7 cellular contexts compared by ENCODE assay signal in the genomic region with DNA sequence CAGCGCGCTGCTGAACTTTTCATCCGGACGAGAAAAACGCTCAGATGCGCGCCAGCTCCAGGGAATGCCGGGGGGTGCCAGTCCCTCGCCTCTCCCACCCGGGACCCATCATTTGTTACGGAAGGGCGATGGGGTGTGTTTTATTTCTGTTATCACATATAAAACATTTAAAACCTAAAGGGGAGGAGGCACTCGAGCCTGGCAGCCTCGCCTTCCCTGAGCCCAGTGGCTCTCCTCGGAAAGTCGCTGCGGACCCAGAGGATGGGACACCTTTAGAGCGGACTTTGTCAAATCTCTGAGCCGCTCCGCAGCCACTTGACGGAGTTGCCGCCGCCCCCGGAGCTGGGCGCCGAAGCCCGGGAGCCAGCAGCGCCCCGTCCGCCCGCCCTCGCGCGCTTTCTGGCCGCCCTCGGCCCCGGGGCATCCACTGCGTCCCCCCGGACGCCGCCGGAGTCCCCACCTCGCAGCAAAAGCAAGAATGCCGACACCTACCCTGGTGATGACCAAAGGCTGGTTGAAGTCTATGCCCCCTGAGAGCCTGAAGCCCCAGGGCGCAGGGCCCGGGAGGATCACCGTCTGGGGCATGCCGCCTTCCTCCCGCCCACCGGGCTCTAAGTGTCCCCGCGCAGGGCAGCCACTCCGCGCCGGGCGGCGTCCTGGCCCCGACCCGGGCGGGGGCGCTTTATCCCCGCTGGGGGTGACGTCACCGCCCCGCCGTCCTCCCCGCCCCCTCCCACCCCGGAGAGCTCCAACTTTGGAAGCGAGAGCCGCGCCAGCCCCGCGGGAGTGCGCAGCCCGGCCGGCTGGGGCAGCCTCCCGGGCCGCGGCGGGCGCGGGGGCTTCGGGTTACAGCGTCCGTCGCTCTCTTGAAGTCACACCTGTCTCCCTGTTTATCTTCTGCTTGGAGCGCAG. TPM values are rescaled to one million over a fixed set of nuclear protein-coding genes. Genes with fewer than 3 reads are reported as not detected.
DNase-seq lines count a peak whose midpoint lies in the region; ATAC-seq lines count a peak whose summit lies in the region.

A gene with protein sequence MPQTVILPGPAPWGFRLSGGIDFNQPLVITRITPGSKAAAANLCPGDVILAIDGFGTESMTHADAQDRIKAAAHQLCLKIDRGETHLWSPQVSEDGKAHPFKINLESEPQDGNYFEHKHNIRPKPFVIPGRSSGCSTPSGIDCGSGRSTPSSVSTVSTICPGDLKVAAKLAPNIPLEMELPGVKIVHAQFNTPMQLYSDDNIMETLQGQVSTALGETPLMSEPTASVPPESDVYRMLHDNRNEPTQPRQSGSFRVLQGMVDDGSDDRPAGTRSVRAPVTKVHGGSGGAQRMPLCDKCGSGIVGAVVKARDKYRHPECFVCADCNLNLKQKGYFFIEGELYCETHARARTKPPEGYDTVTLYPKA (minus strand): TSS at position 658 of the 912 bp plus-strand sequence. CDS start 73 bp downstream, at position 585.

- intact Hi-C loops in head of caudate nucleus (cut with DNase I): loop anchor here (10.0 kb wide), 2 partner anchors 60 kb away; a partner anchor contains a TSS

- no peaks in the 10 kb centered on the region for H3K9me3 Mint-ChIP-seq in activated T-cell treated with anti-CD3 and anti-CD28 coated beads, Interleukin-2, amount 50 U/mL, for 72 hours

- ATAC-seq in activated T-cell treated with anti-CD3 and anti-CD28 coated beads, Interleukin-2, amount 50 U/mL, for 72 hours (replicated peaks in 1 of 2): peak; percentile 75 to 76
- no peak for ATAC-seq in HG03439 (IDR thresholded peaks at IDR 0.05; ENCODE audit: unreplicated experiment)

- peaks cover 40% of the 10 kb centered on the region for H3K27me3 Mint-ChIP-seq in activated T-cell treated with anti-CD3 and anti-CD28 coated beads, Interleukin-2, amount 50 U/mL, for 72 hours (ENCODE audit: low read depth)

- peaks cover 4% of the 10 kb centered on the region for H3K4me1 Mint-ChIP-seq in activated T-cell treated with anti-CD3 and anti-CD28 coated beads, Interleukin-2, amount 50 U/mL, for 72 hours (ENCODE audit: low read depth)

- no peaks in the 10 kb centered on the region for H3K36me3 Mint-ChIP-seq in activated T-cell treated with anti-CD3 and anti-CD28 coated beads, Interleukin-2, amount 50 U/mL, for 72 hours (ENCODE audit: insufficient read depth in 2 of 2)

- no peak within 1 kb of the TSS for H3K27ac Mint-ChIP-seq in activated T-cell treated with anti-CD3 and anti-CD28 coated beads, Interleukin-2, amount 50 U/mL, for 72 hours

- peak within 1 kb of the TSS; percentile 71 to 82 for H3K4me3 Mint-ChIP-seq in activated T-cell treated with anti-CD3 and anti-CD28 coated beads, Interleukin-2, amount 50 U/mL, for 72 hours

- peak; percentile 32 for DNase-seq in EL
- DNase-seq in HuH-7.5 (ENCODE audit: low spot score): peak; percentile 32
- peak; percentile 31 to 40 for DNase-seq in activated T-cell treated with anti-CD3 and anti-CD28 coated beads, Interleukin-2, amount 50 U/mL, for 72 hours
- DNase-seq in head of caudate nucleus: peak; percentile 20 to 89 (median 76)
- peak; percentile 39 for DNase-seq in occipital lobe (lab: John Stamatoyannopoulos, UW)
- DNase-seq in OCI-M2 (lab: John Stamatoyannopoulos, UW; ENCODE audit: unreplicated experiment): no peak

RNA-seq across cellular contexts. Expression of the gene that starts here (rescaled TPM):
- total RNA-seq in activated T-cell treated with anti-CD3 and anti-CD28 coated beads, Interleukin-2, amount 50 U/mL, for 72 hours: 1 to 10 TPM; 1.5 to 7.4 TPM
- total RNA-seq in occipital lobe: 18.2 TPM
